In genomic region chr10:68315582-68315981, GRCh38 we compare ENCODE assay signal across 12 cellular contexts. TPM values are rescaled to one million over a fixed set of nuclear protein-coding genes. Genes with fewer than 3 reads are reported as not detected.
A peak's percentile ranks its signal among the peaks of the same experiment; 100 is the strongest.
DNase-seq lines count a peak whose midpoint lies in the region; TF ChIP-seq lines count a peak whose summit lies in the region.
"Had no signal": no experiment of that assay in that cellular context is flagged by ENCODE, and none has a peak within 500 bp of the region (broad histone marks: within the 10 kb centered on the region; RNA-seq: fewer than 3 reads in every experiment).

No MANE protein-coding gene starts in this region.

- no peak overlapping the region for H3K4me3 ChIP-seq in epithelial cell of esophagus (ENCODE audit: low read length)
- H3K4me3 ChIP-seq: BLaER1 treated with 17β-estradiol and CSF1 and Interleukin-3, amounts not matched to agents 10 nM and 100 nM; GM12878; HAP-1 had no signal

- H3K27me3 Mint-ChIP-seq in activated naive CD4-positive, alpha-beta T cell treated with anti-CD3 and anti-CD28 coated beads, Interleukin-2, amount 10 ng/mL, durations not matched to agents 7 days and 5 days, result peaks cover 5% of the 10 kb centered on the region
- H3K27me3 Mint-ChIP-seq: CD4-positive, CD25-positive, alpha-beta regulatory T cell had no signal

- peaks cover 7% of the 10 kb centered on the region for H3K36me3 Mint-ChIP-seq in activated naive CD4-positive, alpha-beta T cell treated with anti-CD3 and anti-CD28 coated beads, Interleukin-2, amount 10 ng/mL, durations not matched to agents 7 days and 5 days

- no peak for TF ChIP-seq CTCF in epithelial cell of esophagus (IDR thresholded peaks at IDR 0.05; ENCODE audit: insufficient read depth, low read depth, low read length, missing control alignments)

- peaks cover 16% of the 10 kb centered on the region for H3K9me3 Mint-ChIP-seq in activated naive CD4-positive, alpha-beta T cell treated with anti-CD3 and anti-CD28 coated beads, Interleukin-2, amount 10 ng/mL, durations not matched to agents 7 days and 5 days

- CTCF ChIA-PET in activated naive CD4-positive, alpha-beta T cell treated with anti-CD3 and anti-CD28 coated beads, Interleukin-2, amount 10 ng/mL, durations not matched to agents 7 days and 5 days (lab: Charles Lee), result interaction anchor here (1.2 kb wide), 2 partner anchors 15 to 158 kb away, joined by 4 read pairs; no protein-coding TSS in a partner anchor

- H3K4me3 Mint-ChIP-seq in activated naive CD4-positive, alpha-beta T cell treated with anti-CD3 and anti-CD28 coated beads, Interleukin-2, amount 10 ng/mL, durations not matched to agents 7 days and 5 days, result no peak overlapping the region
- H3K4me3 Mint-ChIP-seq: CD4-positive, CD25-positive, alpha-beta regulatory T cell had no signal

- H3K4me1 Mint-ChIP-seq in activated naive CD4-positive, alpha-beta T cell treated with anti-CD3 and anti-CD28 coated beads, Interleukin-2, amount 10 ng/mL, durations not matched to agents 7 days and 5 days, result peaks cover 14% of the 10 kb centered on the region

- peak overlapping the region; percentile 9 for H3K27ac Mint-ChIP-seq in activated naive CD4-positive, alpha-beta T cell treated with anti-CD3 and anti-CD28 coated beads, Interleukin-2, amount 10 ng/mL, durations not matched to agents 7 days and 5 days
- H3K27ac Mint-ChIP-seq: CD4-positive, CD25-positive, alpha-beta regulatory T cell had no signal

- DNase-seq in activated naive CD4-positive, alpha-beta T cell treated with anti-CD3 and anti-CD28 coated beads, Interleukin-2, amount 10 ng/mL, durations not matched to agents 7 days and 5 days, result no peak
- no peak for DNase-seq in activated naive CD4-positive, alpha-beta T cell (lab: John Stamatoyannopoulos, UW)
- DNase-seq in epithelial cell of esophagus (ENCODE audit: low read depth), result peak; percentile 28
- DNase-seq in mucosa of gallbladder (ENCODE audit: low spot score), result peak; percentile 38
- no peak for DNase-seq in GM19238 (ENCODE audit: insufficient read length, low spot score)
- DNase-seq in retina, result no peak
- no peak for DNase-seq in HuH-7 (ENCODE audit: low spot score)
- DNase-seq: 8988T; CD4-positive, CD25-positive, alpha-beta regulatory T cell had no signal

RNA-seq across cellular contexts. Expression of gene HNRNPH3, which starts 16.3 kb away (rescaled TPM):
- total RNA-seq in mucosa of gallbladder, result 94.2 TPM

RNA-seq across cellular contexts. Expression of gene PBLD, which starts 17.1 kb away (rescaled TPM):
- 8.0 TPM for total RNA-seq in mucosa of gallbladder

Comparison
In these comparisons a context has a peak if more than half of its experiments do, and no peak if none do; other contexts are left out.
1. DNase-seq: peak in epithelial cell of esophagus (single experiment) and mucosa of gallbladder (single experiment); none in activated naive CD4-positive, alpha-beta T cell treated with anti-CD3 and anti-CD28 coated beads, Interleukin-2, amount 10 ng/mL, durations not matched to agents 7 days and 5 days (single experiment), activated naive CD4-positive, alpha-beta T cell (0 of 4), GM19238 (single experiment), retina (single experiment) and HuH-7 (single experiment).